17 cellular contexts compared by ENCODE assay signal in the genomic region with DNA sequence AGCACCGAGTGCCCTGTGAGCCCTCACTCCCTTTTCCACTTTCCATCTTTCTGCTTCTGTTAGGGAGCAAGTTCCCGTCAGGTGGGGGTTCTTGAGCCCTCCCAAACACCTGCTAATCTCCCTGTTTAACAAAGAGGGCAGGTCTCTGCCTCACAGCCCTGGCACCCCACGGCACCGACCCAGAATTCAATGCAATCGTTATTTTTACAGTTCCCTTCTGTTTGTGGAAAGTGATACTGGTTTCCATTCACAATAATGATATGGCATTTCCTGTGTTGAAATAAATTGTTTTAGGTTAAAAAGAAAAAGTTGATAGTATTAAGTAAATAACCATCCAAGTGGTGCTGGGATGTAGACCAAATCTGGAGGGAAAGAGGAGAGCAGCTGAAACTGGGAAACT.
"Had no signal": no experiment of that assay in that cellular context is flagged by ENCODE, and none has a peak within 500 bp of the region (broad histone marks: within the 10 kb centered on the region; RNA-seq: fewer than 3 reads in every experiment).

No MANE protein-coding gene starts in this region.

- H3K4me3 ChIP-seq: esophagus muscularis mucosa, left lung, suprapubic skin had no signal

- DNase-seq: activated CD4-positive, alpha-beta T cell treated with anti-CD3 and anti-CD28 coated beads, Interleukin-2, amount 10 ng/mL, durations not matched to agents 7 days and 5 days; activated CD4-positive, CD25-positive, alpha-beta regulatory T cell; activated CD8-positive, alpha-beta memory T cell treated with anti-CD3 and anti-CD28 coated beads, Interleukin-2, amount 50 U/mL, for 48 hours; activated naive CD8-positive, alpha-beta T cell treated with anti-CD3 and anti-CD28 coated beads, Interleukin-2, amount 10 ng/mL, durations not matched to agents 7 days and 5 days; activated T-cell treated with anti-CD3 and anti-CD28 coated beads, Interleukin-2, amount 50 U/mL, for 72 hours; hippocampal formation; left lung; mammary epithelial cell; naive B cell; stimulated activated CD4-positive, alpha-beta T cell treated with anti-CD3 and anti-CD28 coated beads, Interleukin-15, amount 100 ng/mL, for 24 hours; stimulated activated CD4-positive, alpha-beta T cell treated with anti-CD3 and anti-CD28 coated beads, Interleukin-4, amount 100 ng/mL, for 1 hour; stimulated activated naive B cell treated with anti-CD40 and anti-IgM and Interleukin-4, amounts not matched to agents 10 μg/mL and 1 μg/mL and 100 μg/mL, for 72 hours had no signal

- H3K9me3 Mint-ChIP-seq: activated CD4-positive, alpha-beta T cell treated with anti-CD3 and anti-CD28 coated beads, Interleukin-2, amount 10 ng/mL, durations not matched to agents 7 days and 5 days; activated naive CD8-positive, alpha-beta T cell treated with anti-CD3 and anti-CD28 coated beads, Interleukin-2, amount 10 ng/mL, durations not matched to agents 7 days and 5 days; activated T-cell treated with anti-CD3 and anti-CD28 coated beads, Interleukin-2, amount 50 U/mL, for 72 hours; naive B cell; stimulated activated naive B cell treated with anti-CD40 and anti-IgM and Interleukin-4, amounts not matched to agents 10 μg/mL and 1 μg/mL and 100 μg/mL, for 72 hours; T-helper 2 cell treated with Interferon-gamma antibody and Interleukin-4, amounts not matched to agents 5 μg/mL and 100 μg/mL, for 36 hours; type B pancreatic cell had no signal

- H3K4me3 Mint-ChIP-seq: activated CD4-positive, alpha-beta T cell treated with anti-CD3 and anti-CD28 coated beads, Interleukin-2, amount 10 ng/mL, durations not matched to agents 7 days and 5 days; activated naive CD8-positive, alpha-beta T cell treated with anti-CD3 and anti-CD28 coated beads, Interleukin-2, amount 10 ng/mL, durations not matched to agents 7 days and 5 days; activated T-cell treated with anti-CD3 and anti-CD28 coated beads, Interleukin-2, amount 50 U/mL, for 72 hours; naive B cell; stimulated activated naive B cell treated with anti-CD40 and anti-IgM and Interleukin-4, amounts not matched to agents 10 μg/mL and 1 μg/mL and 100 μg/mL, for 72 hours; T-helper 2 cell treated with Interferon-gamma antibody and Interleukin-4, amounts not matched to agents 5 μg/mL and 100 μg/mL, for 36 hours; type B pancreatic cell had no signal

- H3K9me3 ChIP-seq: esophagus muscularis mucosa, left lung, neutrophil, suprapubic skin had no signal

- H3K27me3 Mint-ChIP-seq: activated CD4-positive, alpha-beta T cell treated with anti-CD3 and anti-CD28 coated beads, Interleukin-2, amount 10 ng/mL, durations not matched to agents 7 days and 5 days; naive B cell; type B pancreatic cell had no signal

- H3K4me1 Mint-ChIP-seq: activated CD4-positive, alpha-beta T cell treated with anti-CD3 and anti-CD28 coated beads, Interleukin-2, amount 10 ng/mL, durations not matched to agents 7 days and 5 days had no signal

- H3K27ac ChIP-seq: esophagus muscularis mucosa, left lung, neutrophil, suprapubic skin had no signal

- ATAC-seq: activated T-cell treated with anti-CD3 and anti-CD28 coated beads, Interleukin-2, amount 50 U/mL, for 72 hours; left lung; stimulated activated naive B cell treated with anti-CD40 and anti-IgM and Interleukin-4, amounts not matched to agents 10 μg/mL and 1 μg/mL and 100 μg/mL, for 72 hours had no signal

- H3K36me3 Mint-ChIP-seq: activated naive CD8-positive, alpha-beta T cell treated with anti-CD3 and anti-CD28 coated beads, Interleukin-2, amount 10 ng/mL, durations not matched to agents 7 days and 5 days; naive B cell; stimulated activated naive B cell treated with anti-CD40 and anti-IgM and Interleukin-4, amounts not matched to agents 10 μg/mL and 1 μg/mL and 100 μg/mL, for 72 hours; type B pancreatic cell had no signal

- H3K27ac Mint-ChIP-seq: activated CD4-positive, alpha-beta T cell treated with anti-CD3 and anti-CD28 coated beads, Interleukin-2, amount 10 ng/mL, durations not matched to agents 7 days and 5 days; activated naive CD8-positive, alpha-beta T cell treated with anti-CD3 and anti-CD28 coated beads, Interleukin-2, amount 10 ng/mL, durations not matched to agents 7 days and 5 days; activated T-cell treated with anti-CD3 and anti-CD28 coated beads, Interleukin-2, amount 50 U/mL, for 72 hours; stimulated activated naive B cell treated with anti-CD40 and anti-IgM and Interleukin-4, amounts not matched to agents 10 μg/mL and 1 μg/mL and 100 μg/mL, for 72 hours; T-helper 2 cell treated with Interferon-gamma antibody and Interleukin-4, amounts not matched to agents 5 μg/mL and 100 μg/mL, for 36 hours had no signal

- H3K36me3 ChIP-seq: neutrophil, suprapubic skin had no signal

- H3K27me3 ChIP-seq: esophagus muscularis mucosa, left lung, neutrophil, suprapubic skin had no signal

- H3K4me1 ChIP-seq: esophagus muscularis mucosa, suprapubic skin had no signal
